Comparison of ENCODE assay signal across 8 cellular contexts in genomic region chr1:46394108-46394871, GRCh38. TPM values are rescaled to one million over a fixed set of nuclear protein-coding genes. Genes with fewer than 3 reads are reported as not detected.
A peak's percentile ranks its signal among the peaks of the same experiment; 100 is the strongest.
DNase-seq lines count a peak whose midpoint lies in the region; ATAC-seq and TF ChIP-seq lines count a peak whose summit lies in the region.

Gene FAAH, plus strand, starts transcription at chr1:46394317. Its CDS starts 32 bp downstream, at chr1:46394349.

- intact Hi-C loops in heart left ventricle (cut with DNase I) (no loop called here), aorta (cut with DNase I) (no loop called here)

- H3K4me3 ChIP-seq in heart left ventricle = peak within 1 kb of the TSS; percentile 34 to 63 (median 52)
- peak within 1 kb of the TSS; percentile 9 to 56 for H3K4me3 ChIP-seq in aorta (ENCODE audit: low read length in 2 of 2)

- H3K9me3 ChIP-seq in heart left ventricle (peaks cover 0 to 18% (median 8%) of the 10 kb centered on the region in 12 donors), aorta (ENCODE audit: control insufficient read depth, low read length) (peaks cover 2% of the 10 kb centered on the region)

- H3K27ac ChIP-seq in adipose tissue (ENCODE audit: low read depth, low read length) = no peak within 1 kb of the TSS
- H3K27ac ChIP-seq in heart left ventricle = no peak within 1 kb of the TSS
- no peak within 1 kb of the TSS for H3K27ac ChIP-seq in aorta (ENCODE audit: low read depth in 1 of 2, low read length in 2 of 2)

- peak; percentile 79 for DNase-seq in Daoy (ENCODE audit: low read depth)
- DNase-seq in NCI-H510A treated with DMSO at 0.1 percent for 48 hours (lab: John Stamatoyannopoulos, UW) = peak; percentile 73
- peak; percentile 55 to 81 (median 56) for DNase-seq in heart left ventricle
- DNase-seq in omental fat pad (ENCODE audit: low spot score) = peak; percentile 19
- DNase-seq in aorta = peak; percentile 68 to 91
- no peak for DNase-seq in epidermal melanocyte (ENCODE audit: insufficient read length, low spot score)
- no peak for DNase-seq in KBM-7

- no peaks in the 10 kb centered on the region for H3K36me3 ChIP-seq in heart left ventricle
- no peaks in the 10 kb centered on the region for H3K36me3 ChIP-seq in aorta (ENCODE audit: control insufficient read depth in 1 of 2, insufficient read depth in 2 of 2, low read length in 1 of 2)

- no peak for TF ChIP-seq CTCF in heart left ventricle (IDR thresholded peaks at IDR 0.05)
- no peak for TF ChIP-seq CTCF in omental fat pad (IDR thresholded peaks at IDR 0.05)

- H3K4me1 ChIP-seq in heart left ventricle = peaks cover 0 to 18% (median 13%) of the 10 kb centered on the region in 12 donors
- no peaks in the 10 kb centered on the region for H3K4me1 ChIP-seq in aorta (ENCODE audit: control insufficient read depth in 1 of 2, insufficient read depth in 2 of 2, low read length in 2 of 2)

- WGBS in adipose tissue, 3 donors = 2 to 4% (median 3%) methylated on average over 74 to 75 of the region's 75 CpGs
- 2 to 5% (median 3%) methylated on average over 63 to 75 of the region's 75 CpGs for WGBS in heart left ventricle, 4 donors
- WGBS in aorta, 2 donors = 1 to 2% methylated on average over 58 to 75 of the region's 75 CpGs

- in situ Hi-C loops in KBM-7 (cut with MboI; ENCODE audit: low pct_unique_long_range_greater_than_20kb, low sequenced_read_pairs) = no loop called here

- H3K27me3 ChIP-seq in heart left ventricle (peaks cover 0 to 12% (median 0%) of the 10 kb centered on the region in 9 donors), aorta (ENCODE audit: control insufficient read depth in 1 of 2, insufficient read depth in 2 of 2, low read length in 1 of 2) (no peaks in the 10 kb centered on the region)

- no peak for TF ChIP-seq POLR2A in heart left ventricle (IDR thresholded peaks at IDR 0.05)

- peak; percentile 40 to 85 (median 68) for ATAC-seq in heart left ventricle
- peak; percentile 65 for ATAC-seq in omental fat pad (ENCODE audit: low FRiP score)
- ATAC-seq in aorta (ENCODE audit: low FRiP score) = peak; percentile 86

RNA-seq across cellular contexts. Expression of gene FAAH, which starts in this region (rescaled TPM):
- 3.8 and 6.3 TPM in 2 replicates for total RNA-seq in Daoy (2014; rRNA removed; shearing (Covaris generic))
- 10 to 100 TPM in 2 of 3 donors, 1 to 10 TPM in 1; 9.2 to 31.4 (median 24.6) TPM for polyA plus RNA-seq in adipose tissue
- total RNA-seq in heart left ventricle = 1 to 10 TPM; 2.5 to 8.0 (median 3.5) TPM
- polyA plus RNA-seq in heart left ventricle = 1 to 10 TPM; 1.9 to 7.0 TPM
- 10 to 100 TPM; 11.5 to 36.4 (median 20.3) TPM for total RNA-seq in omental fat pad
- total RNA-seq in aorta = 1 to 10 TPM; 7.3 to 9.6 TPM
- 10 to 100 TPM in 1 of 2 donors, 1 to 10 TPM in 1; 3.3 to 33.2 TPM for polyA plus RNA-seq in aorta

Comparison
In these comparisons a context has a peak if more than half of its experiments do, and no peak if none do; other contexts are left out.
1. DNase-seq: peak in Daoy (single experiment), NCI-H510A treated with DMSO at 0.1 percent for 48 hours (single experiment), heart left ventricle (5 of 5), omental fat pad (single experiment) and aorta (2 of 2); none in epidermal melanocyte (single experiment) and KBM-7 (single experiment).
2. Peak in every context shown above with its lines, with median percentiles within 50 percentile points of each other: ATAC-seq.